8 cellular contexts compared by ENCODE assay signal in the genomic region with DNA sequence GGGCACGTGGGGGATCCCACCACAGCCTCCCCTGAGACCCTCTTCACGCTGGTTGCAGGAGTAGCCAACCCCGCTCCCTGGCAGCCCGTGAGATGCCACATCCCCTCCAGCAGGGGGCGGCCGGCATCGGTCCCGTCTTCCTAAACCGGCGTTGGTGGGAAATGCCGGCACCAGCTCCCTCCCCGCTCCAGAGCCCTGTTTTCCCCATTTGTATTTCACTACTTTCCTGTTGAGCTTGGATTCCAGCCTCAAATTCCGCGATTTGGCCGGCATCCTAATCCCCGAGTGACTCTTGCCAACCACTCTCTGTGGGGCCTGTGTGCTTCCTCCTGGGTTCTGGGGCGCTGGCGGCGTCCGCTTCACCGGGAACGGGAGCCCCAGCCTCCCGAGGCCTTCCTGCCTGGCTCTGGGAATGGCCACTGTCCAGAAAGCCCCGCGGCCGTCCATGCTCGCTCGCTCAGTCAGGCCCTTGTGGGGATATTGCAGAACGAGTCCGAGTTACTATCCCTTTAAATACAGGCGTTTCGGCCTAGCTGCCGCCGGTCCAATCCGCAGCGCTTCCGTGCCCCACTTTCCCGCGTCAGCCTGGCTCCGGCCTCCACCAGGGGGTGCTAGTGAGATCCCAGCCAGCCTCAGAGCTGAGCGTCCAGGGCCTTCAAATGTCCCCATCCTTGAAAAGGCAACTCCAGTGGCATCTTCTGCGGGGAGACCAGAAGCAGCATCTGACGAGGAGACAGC. TPM values are rescaled to one million over a fixed set of nuclear protein-coding genes. Genes with fewer than 3 reads are reported as not detected.
A peak's percentile ranks its signal among the peaks of the same experiment; 100 is the strongest.
DNase-seq lines count a peak whose midpoint lies in the region; ATAC-seq, FAIRE-seq and TF ChIP-seq lines count a peak whose summit lies in the region.

No MANE protein-coding gene starts in this region.

- DNase-seq in GM12865 (ENCODE audit: low read depth) (peak; percentile 85), NCI-H1092 (lab: John Stamatoyannopoulos, UW) (peak; percentile 79), T-helper 2 cell (peak; percentile 63 to 86 (median 75)), ascending aorta (ENCODE audit: low spot score in 2 of 2) (peak; percentile 61 to 98), right cardiac atrium (peak; percentile 94 to 97 (median 97)), pulmonary artery endothelial cell (ENCODE audit: low read depth, low spot score) (peak; percentile 55), urothelium cell line (ENCODE audit: low spot score) (peak; percentile 92)

- H3K27ac ChIP-seq in ascending aorta (peak overlapping the region; percentile 97 to 99), right cardiac atrium (ENCODE audit: low read length) (peak overlapping the region; percentile 97)

- intact Hi-C loops in ascending aorta (cut with DNase I) (loop anchor here (1.0 to 10.0 kb wide), 7 partner anchors 8 to 1095 kb away; partner anchors contain the start of genes ASB7, LINS1 and LRRC28), right cardiac atrium (cut with DNase I) (loop anchor here (5.0 to 10.0 kb wide), 3 partner anchors 215 to 415 kb away; no protein-coding TSS in a partner anchor)

- no peaks in the 10 kb centered on the region for H3K36me3 ChIP-seq in ascending aorta

- peak; percentile 53 for FAIRE-seq in urothelium cell line (lab: Jason Lieb, UNC)

- ATAC-seq in HG02610 (IDR thresholded peaks at IDR 0.05; ENCODE audit: unreplicated experiment) (peak; percentile 82), right cardiac atrium (peak; percentile 96 to 98)

- peak overlapping the region; percentile 67 for H3K4me3 ChIP-seq in GM12865 (ENCODE audit: low read depth, low read length)
- H3K4me3 ChIP-seq in ascending aorta, result peak overlapping the region; percentile 73 to 89
- peak overlapping the region; percentile 68 for H3K4me3 ChIP-seq in right cardiac atrium (ENCODE audit: low read length)

- no peaks in the 10 kb centered on the region for H3K9me3 ChIP-seq in ascending aorta
- no peaks in the 10 kb centered on the region for H3K9me3 ChIP-seq in right cardiac atrium (ENCODE audit: control insufficient read depth, low read length)

- WGBS in right cardiac atrium, result under 1% methylated on average over 43 of the region's 43 CpGs

- H3K4me1 ChIP-seq in ascending aorta (peaks cover 7 to 9% of the 10 kb centered on the region in 2 donors), right cardiac atrium (ENCODE audit: control insufficient read depth, insufficient read depth, low read length) (peaks cover 2% of the 10 kb centered on the region)

- TF ChIP-seq CTCF in GM12865 (IDR thresholded peaks at IDR 0.05; ENCODE audit: insufficient read depth, low read depth, low read length, missing control alignments) (peak; percentile 85), ascending aorta (IDR thresholded peaks at IDR 0.05) (peak; percentile 80 to 95 (median 84))

- H3K27me3 ChIP-seq in ascending aorta (no peaks in the 10 kb centered on the region), right cardiac atrium (ENCODE audit: control insufficient read depth, insufficient read depth) (no peaks in the 10 kb centered on the region)

RNA-seq across cellular contexts. Expression of gene ADAMTS17, which starts 8.1 kb away (rescaled TPM):
- total RNA-seq in ascending aorta (2.8 TPM), right cardiac atrium (1 to 10 TPM; 2.4 to 6.5 (median 3.5) TPM), pulmonary artery endothelial cell (0.13 and 0.14 TPM in 2 replicates)
- polyA plus RNA-seq in right cardiac atrium, result 1.2 TPM

Comparison
In these comparisons a context has a peak if more than half of its experiments do, and no peak if none do; other contexts are left out.
1. Peak in every context shown above with its lines: DNase-seq, ATAC-seq, H3K4me3 ChIP-seq and H3K27ac ChIP-seq.